ENCODE assay signal across 20 cellular contexts in genomic region chr7:36887235-36887634, GRCh38.
DNase-seq lines count a peak whose midpoint lies in the region; ATAC-seq and TF ChIP-seq lines count a peak whose summit lies in the region.
"Had no signal": no experiment of that assay in that cellular context is flagged by ENCODE, and none has a peak within 500 bp of the region (broad histone marks: within the 10 kb centered on the region; RNA-seq: fewer than 3 reads in every experiment).

No MANE protein-coding gene starts in this region.

- no peaks in the 10 kb centered on the region for H3F3A ChIP-seq in GM23248 (ENCODE audit: insufficient read depth)

- peaks cover 6% of the 10 kb centered on the region for H3K27me3 Mint-ChIP-seq in nephron progenitor cell (ENCODE audit: low read depth, poor library complexity)
- H3K27me3 Mint-ChIP-seq: B cell had no signal

- H2AFZ ChIP-seq in GM23248 = no peak overlapping the region

- no peak overlapping the region for H3K9ac ChIP-seq in GM23248
- H3K9ac ChIP-seq: BLaER1 treated with 17β-estradiol and CSF1 and Interleukin-3, amounts not matched to agents 10 nM and 100 nM had no signal

- no peaks in the 10 kb centered on the region for H4K20me1 ChIP-seq in GM23248 (ENCODE audit: insufficient read depth)
- H4K20me1 ChIP-seq: BLaER1 treated with 17β-estradiol and CSF1 and Interleukin-3, amounts not matched to agents 10 nM and 100 nM had no signal

- H3K9me3 ChIP-seq in GM23248 (ENCODE audit: low read depth) = no peaks in the 10 kb centered on the region
- H3K9me3 ChIP-seq: HAP-1 had no signal

- no peak for TF ChIP-seq CTCF in nephron progenitor cell (IDR thresholded peaks at IDR 0.05)

- H3K27ac Mint-ChIP-seq in nephron progenitor cell = peak overlapping the region; percentile 62
- H3K27ac Mint-ChIP-seq: B cell; CD8-positive, alpha-beta T cell had no signal

- no peaks in the 10 kb centered on the region for H3K27me3 ChIP-seq in GM23248 (replicated peaks; ENCODE audit: insufficient read depth)
- H3K27me3 ChIP-seq: BLaER1 treated with 17β-estradiol and CSF1 and Interleukin-3, amounts not matched to agents 10 nM and 100 nM had no signal

- no peaks in the 10 kb centered on the region for H3K4me1 Mint-ChIP-seq in nephron progenitor cell

- no peak overlapping the region for H3K27ac ChIP-seq in GM23248
- H3K27ac ChIP-seq: BLaER1 treated with 17β-estradiol and CSF1 and Interleukin-3, amounts not matched to agents 10 nM and 100 nM; HL-60 had no signal

- ATAC-seq in left lobe of liver (peak; percentile 73), GM19452 (IDR thresholded peaks at IDR 0.05; ENCODE audit: unreplicated experiment) (no peak), GM19463 (IDR thresholded peaks at IDR 0.05; ENCODE audit: unreplicated experiment) (no peak)
- ATAC-seq: CD8-positive, alpha-beta T cell; GM12878; K562 had no signal

- H3K4me3 Mint-ChIP-seq in nephron progenitor cell = no peak overlapping the region
- H3K4me3 Mint-ChIP-seq: B cell; CD8-positive, alpha-beta T cell had no signal

- H3K4me3 ChIP-seq in GM23248 = no peak overlapping the region
- H3K4me3 ChIP-seq: BLaER1 treated with 17β-estradiol and CSF1 and Interleukin-3, amounts not matched to agents 10 nM and 100 nM; GM12878; HAP-1; K562 had no signal

- DNase-seq in DMS153 treated with DMSO at 0.1 percent for 48 hours (lab: John Stamatoyannopoulos, UW; ENCODE audit: unreplicated experiment) = peak; percentile 31
- DNase-seq in NCI-H2107 treated with DMSO at 0.1 percent for 48 hours (lab: John Stamatoyannopoulos, UW; ENCODE audit: unreplicated experiment) = peak; percentile 74
- DNase-seq in left lobe of liver (ENCODE audit: low spot score) = no peak
- no peak for DNase-seq in nephron progenitor cell
- no peak for DNase-seq in GM23248
- DNase-seq in kidney tubule cell (ENCODE audit: low spot score) = no peak
- DNase-seq: CD8-positive, alpha-beta T cell; COR-L47; DMS 273 treated with DMSO at 0.1 percent for 48 hours; DMS79; GF-D8; IMR-90 had no signal

- no peaks in the 10 kb centered on the region for H3K36me3 ChIP-seq in GM23248 (ENCODE audit: low read depth)
- H3K36me3 ChIP-seq: HAP-1 had no signal

- H3K4me2 ChIP-seq in GM23248 (ENCODE audit: unreplicated experiment) = no peak overlapping the region
- H3K4me2 ChIP-seq: BLaER1 treated with 17β-estradiol and CSF1 and Interleukin-3, amounts not matched to agents 10 nM and 100 nM had no signal

- no peaks in the 10 kb centered on the region for H3K9me3 Mint-ChIP-seq in nephron progenitor cell
- H3K9me3 Mint-ChIP-seq: CD8-positive, alpha-beta T cell had no signal

- no peaks in the 10 kb centered on the region for H3K4me1 ChIP-seq in GM23248 (ENCODE audit: insufficient read depth)
- H3K4me1 ChIP-seq: HAP-1 had no signal

- WGBS in GM23248 (ENCODE audit: low coverage in 1 of 2, low lambda C conversion rate in 2 of 2, missing lambda C conversion rate in 2 of 2), 2 experiments = 46 to 50% methylated on average over 9 of the region's 9 CpGs

- in situ Hi-C loops in GM23248 (cut with MboI) = no loop called here

- no peaks in the 10 kb centered on the region for H3K79me2 ChIP-seq in GM23248 (ENCODE audit: insufficient read depth)

- no peaks in the 10 kb centered on the region for H3K9me2 ChIP-seq in GM23248 (ENCODE audit: insufficient read depth)

- no peaks in the 10 kb centered on the region for H3K36me3 Mint-ChIP-seq in nephron progenitor cell (ENCODE audit: low read depth)

Comparison
In these comparisons a context has a peak if more than half of its experiments do, and no peak if none do; other contexts are left out.
1. DNase-seq: peak in DMS153 treated with DMSO at 0.1 percent for 48 hours (single experiment) and NCI-H2107 treated with DMSO at 0.1 percent for 48 hours (single experiment); none in left lobe of liver (single experiment), nephron progenitor cell (single experiment), GM23248 (single experiment) and kidney tubule cell (single experiment).